ENCODE assay signal across 9 cellular contexts in the genomic region with DNA sequence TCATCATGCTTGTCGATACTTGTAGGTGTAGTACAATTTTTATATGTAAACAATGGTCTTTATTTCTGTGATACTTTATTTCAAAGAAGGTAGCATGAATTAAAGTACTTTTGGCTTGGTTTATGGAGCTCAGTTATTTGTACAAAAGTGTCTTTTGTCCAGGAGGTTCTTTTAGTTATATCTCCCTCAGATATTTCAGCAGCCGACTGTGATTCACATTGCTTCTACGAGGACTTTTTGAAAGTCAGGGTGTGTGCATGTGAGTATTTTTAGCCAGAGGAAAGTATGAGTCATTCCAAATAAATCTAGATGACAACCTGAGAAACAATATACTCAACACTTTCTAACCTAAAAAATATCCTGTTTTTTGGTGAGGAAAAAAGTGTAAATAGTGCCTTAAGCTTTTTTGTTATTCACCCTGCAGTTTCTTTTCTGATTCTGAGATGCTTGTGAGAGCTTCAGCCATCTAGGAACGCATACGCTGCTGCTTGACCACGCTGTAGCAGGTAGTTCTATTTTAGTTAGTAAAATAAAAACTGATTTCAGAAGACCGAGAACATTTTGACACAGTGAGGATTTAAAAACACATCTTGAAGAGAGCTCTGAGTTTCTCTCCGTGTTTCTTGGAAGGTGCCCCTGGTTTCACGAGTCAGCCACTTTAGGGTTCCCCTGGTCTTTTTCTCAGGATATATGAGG. TPM values are rescaled to one million over a fixed set of nuclear protein-coding genes. Genes with fewer than 3 reads are reported as not detected.
A peak's percentile ranks its signal among the peaks of the same experiment; 100 is the strongest.
DNase-seq lines count a peak whose midpoint lies in the region.
"Had no signal": no experiment of that assay in that cellular context is flagged by ENCODE, and none has a peak within 500 bp of the region (broad histone marks: within the 10 kb centered on the region; RNA-seq: fewer than 3 reads in every experiment).

No MANE protein-coding gene starts in this region.

- H3K4me3 Mint-ChIP-seq in immature natural killer cell = peak overlapping the region; percentile 53 to 71 (median 63)
- H3K4me3 Mint-ChIP-seq in stimulated activated naive CD8-positive, alpha-beta T cell treated with anti-CD3 and anti-CD28 coated beads, Interleukin-15, Interleukin-2, amounts not matched to agents 100 ng/mL and 50 ng/mL, for 24 hours = peak overlapping the region; percentile 78

- no peaks in the 10 kb centered on the region for H3K9me3 Mint-ChIP-seq in immature natural killer cell
- no peaks in the 10 kb centered on the region for H3K9me3 Mint-ChIP-seq in stimulated activated naive CD8-positive, alpha-beta T cell treated with anti-CD3 and anti-CD28 coated beads, Interleukin-15, Interleukin-2, amounts not matched to agents 100 ng/mL and 50 ng/mL, for 24 hours

- H3K4me1 Mint-ChIP-seq in immature natural killer cell = peaks cover 34 to 44% of the 10 kb centered on the region in 2 donors
- peaks cover 72% of the 10 kb centered on the region for H3K4me1 Mint-ChIP-seq in stimulated activated naive CD8-positive, alpha-beta T cell treated with anti-CD3 and anti-CD28 coated beads, Interleukin-15, Interleukin-2, amounts not matched to agents 100 ng/mL and 50 ng/mL, for 24 hours (ENCODE audit: low read depth)

- peaks cover 0 to 6% (median 4%) of the 10 kb centered on the region in 3 donors for H3K36me3 Mint-ChIP-seq in immature natural killer cell
- H3K36me3 Mint-ChIP-seq in stimulated activated naive CD8-positive, alpha-beta T cell treated with anti-CD3 and anti-CD28 coated beads, Interleukin-15, Interleukin-2, amounts not matched to agents 100 ng/mL and 50 ng/mL, for 24 hours (ENCODE audit: low read depth) = peaks cover 30% of the 10 kb centered on the region

- DNase-seq in NCI-H2107 treated with DMSO at 0.1 percent for 48 hours (lab: John Stamatoyannopoulos, UW; ENCODE audit: unreplicated experiment) (peak; percentile 31), NCI-H2107 (lab: John Stamatoyannopoulos, UW) (no peak), HCEC 1CT (peak; percentile 93), NAMALWA (ENCODE audit: low spot score) (peak; percentile 66), astrocyte of the hippocampus (ENCODE audit: low read depth, low spot score) (peak; percentile 87), immature natural killer cell (no peak), NCI-H2029 (lab: John Stamatoyannopoulos, UW) (no peak)
- DNase-seq: DND-41 had no signal

- H3K27me3 Mint-ChIP-seq in immature natural killer cell (ENCODE audit: low read depth in 3 of 3) = peaks cover 1 to 4% (median 4%) of the 10 kb centered on the region in 3 donors
- no peaks in the 10 kb centered on the region for H3K27me3 Mint-ChIP-seq in stimulated activated naive CD8-positive, alpha-beta T cell treated with anti-CD3 and anti-CD28 coated beads, Interleukin-15, Interleukin-2, amounts not matched to agents 100 ng/mL and 50 ng/mL, for 24 hours

- peak overlapping the region; percentile 12 to 81 (median 72) for H3K27ac Mint-ChIP-seq in immature natural killer cell
- peak overlapping the region; percentile 99 for H3K27ac Mint-ChIP-seq in stimulated activated naive CD8-positive, alpha-beta T cell treated with anti-CD3 and anti-CD28 coated beads, Interleukin-15, Interleukin-2, amounts not matched to agents 100 ng/mL and 50 ng/mL, for 24 hours

RNA-seq across cellular contexts. Expression of a gene that starts 0.5 kb away (rescaled TPM):
- polyA plus RNA-seq in immature natural killer cell = 10 to 100 TPM; 19.3 to 31.5 (median 19.8) TPM

RNA-seq across cellular contexts. Expression of a gene that starts 44.6 kb away (rescaled TPM):
- polyA plus RNA-seq in immature natural killer cell = 10 to 100 TPM; 25.3 to 35.6 (median 25.5) TPM

Comparison
In these comparisons a context has a peak if more than half of its experiments do, and no peak if none do; other contexts are left out.
1. DNase-seq: peak in NCI-H2107 treated with DMSO at 0.1 percent for 48 hours (single experiment), HCEC 1CT (single experiment), NAMALWA (single experiment) and astrocyte of the hippocampus (single experiment); none in NCI-H2107 (single experiment), immature natural killer cell (0 of 3) and NCI-H2029 (single experiment).